1 cellular context compared by ENCODE assay signal in genomic region chr22:17968126-17968525, GRCh38.
TF ChIP-seq lines count a peak whose summit lies in the region.

No MANE protein-coding gene starts in this region.

TF ChIP-seq in WTC11, 78 proteins besides CTCF, POLR2A, EP300 and RAD21 (continued from another document):
- TF ChIP-seq USF1 (CRISPR knock-in tag; IDR thresholded peaks at IDR 0.05), result no peak
- no peak for TF ChIP-seq ETV6 (CRISPR knock-in tag; IDR thresholded peaks at IDR 0.05)
- no peak for TF ChIP-seq AFF4 (CRISPR knock-in tag; IDR thresholded peaks at IDR 0.05; ENCODE audit: borderline replicate concordance)
- no peak for TF ChIP-seq ZNF219 (CRISPR knock-in tag; IDR thresholded peaks at IDR 0.05; ENCODE audit: borderline replicate concordance)
